In genomic region chr7:28112467-28112866, GRCh38 we compare ENCODE assay signal across 1 cellular context.
A peak's percentile ranks its signal among the peaks of the same experiment; 100 is the strongest.
TF ChIP-seq lines count a peak whose summit lies in the region.

No MANE protein-coding gene starts in this region.

TF ChIP-seq in SK-N-SH treated with all-trans-retinoic acid at 6 μM for 48 hours, 23 proteins besides CTCF, POLR2A, EP300 and RAD21 (continued from another document):
- TF ChIP-seq ZNF8 (CRISPR knock-in tag; IDR thresholded peaks at IDR 0.05): peak; percentile 76
- peak; percentile 99 for TF ChIP-seq TCF4 (CRISPR knock-in tag; IDR thresholded peaks at IDR 0.05; ENCODE audit: borderline replicate concordance)
- peak; percentile 81 for TF ChIP-seq CREB5 (CRISPR knock-in tag; IDR thresholded peaks at IDR 0.05; ENCODE audit: low read depth)
- TF ChIP-seq PATZ1 (CRISPR knock-in tag; IDR thresholded peaks at IDR 0.05; ENCODE audit: borderline replicate concordance): 0 out of 2 replicates have a peak, but pooled peaks have one; percentile 68
- TF ChIP-seq ISL1 (CRISPR knock-in tag; IDR thresholded peaks at IDR 0.05): peak; percentile 98
- peak; percentile 76; the same call in 1 of the 2 replicates for TF ChIP-seq PPARA (CRISPR knock-in tag; IDR thresholded peaks at IDR 0.05; ENCODE audit: borderline replicate concordance)
- TF ChIP-seq TSHZ2 (CRISPR knock-in tag; IDR thresholded peaks at IDR 0.05): peak; percentile 98
TF ChIP-seq in SK-N-SH treated with all-trans-retinoic acid at 6 μM for 48 hours: peak in this region for 14.
